8 cellular contexts compared by ENCODE assay signal in genomic region chrX:40495659-40496058, GRCh38.
"Had no signal": no experiment of that assay in that cellular context is flagged by ENCODE, and none has a peak within 500 bp of the region (broad histone marks: within the 10 kb centered on the region; RNA-seq: fewer than 3 reads in every experiment).

No MANE protein-coding gene starts in this region.

- H3K4me3 ChIP-seq: K562 had no signal

- FAIRE-seq: HTR-8/SVneo, K562 had no signal

- H3K27ac Mint-ChIP-seq: IgD-negative memory B cell had no signal

- H3K4me1 Mint-ChIP-seq: IgD-negative memory B cell had no signal

- H3K9ac ChIP-seq: KMS-11 had no signal

- ATAC-seq: K562 had no signal

- DNase-seq: IMR-90, KBM-7, KG1 had no signal

- H3K4me2 ChIP-seq: KMS-11 had no signal

- H3K4me3 Mint-ChIP-seq: IgD-negative memory B cell had no signal

- H3K36me3 Mint-ChIP-seq: IgD-negative memory B cell had no signal

- H3K27ac ChIP-seq: HL-60, KMS-11 had no signal
